Comparison of ENCODE assay signal across 9 cellular contexts in genomic region chrX:119853449-119853848, GRCh38. TPM values are rescaled to one million over a fixed set of nuclear protein-coding genes. Genes with fewer than 3 reads are reported as not detected.
DNase-seq lines count a peak whose midpoint lies in the region; ATAC-seq and TF ChIP-seq lines count a peak whose summit lies in the region.
"Had no signal": no experiment of that assay in that cellular context is flagged by ENCODE, and none has a peak within 500 bp of the region (broad histone marks: within the 10 kb centered on the region; RNA-seq: fewer than 3 reads in every experiment).

No MANE protein-coding gene starts in this region.

- H3K9me3 ChIP-seq in CD4-positive, alpha-beta T cell (ENCODE audit: control insufficient read depth, low read length): no peaks in the 10 kb centered on the region
- H3K9me3 ChIP-seq in MM.1S (replicated peaks; ENCODE audit: insufficient read depth, low read length): no peaks in the 10 kb centered on the region
- H3K9me3 ChIP-seq in ectodermal cell (ENCODE audit: control insufficient read depth, low read length): no peaks in the 10 kb centered on the region

- H3K27ac ChIP-seq in CD4-positive, alpha-beta T cell (ENCODE audit: low read depth, low read length): peak overlapping the region; percentile 13
- H3K27ac ChIP-seq in MM.1S (ENCODE audit: low read length) (no peak overlapping the region), ectodermal cell (ENCODE audit: insufficient read depth, low read depth, low read length, poor library complexity, severe bottlenecking) (no peak overlapping the region)

- H3F3A ChIP-seq in MM.1S (ENCODE audit: insufficient read depth, low read length): no peaks in the 10 kb centered on the region

- H3K36me3 ChIP-seq in MM.1S (replicated peaks; ENCODE audit: insufficient read depth, low read length): no peaks in the 10 kb centered on the region; the same call in 1 of the 2 replicates
- no peaks in the 10 kb centered on the region for H3K36me3 ChIP-seq in ectodermal cell (ENCODE audit: control insufficient read depth, insufficient read depth, low read length)

- intact Hi-C loops in CD4-positive, alpha-beta T cell (cut with DNase I, micrococcal nuclease): loop anchor here (1.0 to 5.0 kb wide), 5 partner anchors 17 to 371 kb away; partner anchors contain the start of genes NDUFA1 (in 2 of the 2), RNF113A (in 2 of the 2), RPL39 (in 2 of the 2) and NKAP (in 1 of the 2)

- no peak for TF ChIP-seq CTCF in CD4-positive, alpha-beta T cell (IDR thresholded peaks at IDR 0.05)
- TF ChIP-seq CTCF in MM.1S (IDR thresholded peaks at IDR 0.05; ENCODE audit: low read length): no peak
- no peak for TF ChIP-seq CTCF in neural crest cell (conservative IDR thresholded peaks at IDR 0.05)

- H4K20me1 ChIP-seq in MM.1S (ENCODE audit: insufficient read depth, low read length): no peaks in the 10 kb centered on the region

- H3K36me3 Mint-ChIP-seq in CD4-positive, alpha-beta T cell (ENCODE audit: low read depth): peaks cover 28% of the 10 kb centered on the region
- peaks cover 12% of the 10 kb centered on the region for H3K36me3 Mint-ChIP-seq in neural crest cell (ENCODE audit: low read depth)

- H3K4me3 Mint-ChIP-seq in CD4-positive, alpha-beta T cell: peak overlapping the region; percentile 99
- peak overlapping the region; percentile 99 for H3K4me3 Mint-ChIP-seq in neural crest cell

- peak overlapping the region; percentile 49 for H3K4me3 ChIP-seq in MM.1S (ENCODE audit: low read length)
- H3K4me3 ChIP-seq in ectodermal cell (ENCODE audit: insufficient read depth, low read depth, low read length): peak overlapping the region; percentile 21

- H3K4me1 Mint-ChIP-seq in CD4-positive, alpha-beta T cell (ENCODE audit: low read depth): peaks cover 22% of the 10 kb centered on the region
- peaks cover 14% of the 10 kb centered on the region for H3K4me1 Mint-ChIP-seq in neural crest cell

- H3K9me3 Mint-ChIP-seq in CD4-positive, alpha-beta T cell: no peaks in the 10 kb centered on the region
- no peaks in the 10 kb centered on the region for H3K9me3 Mint-ChIP-seq in neural crest cell

- POLR2A ChIA-PET in CD4-positive, alpha-beta T cell (lab: Charles Lee): interaction anchor here (0.7 to 2.4 kb wide), 12 partner anchors 10 to 397 kb away, joined by 3 to 63 read pairs (median 4); partner anchors contain the start of genes NDUFA1, RNF113A, RPL39 and SEPTIN6

- WGBS in ectodermal cell, 2 experiments: 50 to 60% methylated on average over 3 to 4 of the region's 10 CpGs

- H3K4me1 ChIP-seq in MM.1S (ENCODE audit: low read length): no peaks in the 10 kb centered on the region
- no peaks in the 10 kb centered on the region for H3K4me1 ChIP-seq in ectodermal cell (ENCODE audit: control insufficient read depth, insufficient read depth, low read length)

- H3K9me2 ChIP-seq in MM.1S (replicated peaks; ENCODE audit: insufficient read depth, low read length): no peaks in the 10 kb centered on the region

- ATAC-seq in CD4-positive, alpha-beta T cell (ENCODE audit: poor library complexity): no peak
- no peak for ATAC-seq in GM21529 (IDR thresholded peaks at IDR 0.05; ENCODE audit: unreplicated experiment)

- peak overlapping the region; percentile 43; the same call in 1 of the 2 replicates for H2AFZ ChIP-seq in MM.1S (ENCODE audit: low read length)

- peaks cover 21% of the 10 kb centered on the region for H3K79me2 ChIP-seq in MM.1S (ENCODE audit: low read length)

- H3K27me3 ChIP-seq in CD4-positive, alpha-beta T cell (ENCODE audit: control insufficient read depth, insufficient read depth, low read length): no peaks in the 10 kb centered on the region
- H3K27me3 ChIP-seq in MM.1S (replicated peaks; ENCODE audit: insufficient read depth, low read length): no peaks in the 10 kb centered on the region
- no peaks in the 10 kb centered on the region for H3K27me3 ChIP-seq in ectodermal cell (ENCODE audit: control insufficient read depth, insufficient read depth, low read length, poor library complexity, severe bottlenecking)

- H3K9ac ChIP-seq in MM.1S (ENCODE audit: low read length): peak overlapping the region; percentile 30; the same call in 1 of the 2 replicates

- no peaks in the 10 kb centered on the region for H3K27me3 Mint-ChIP-seq in CD4-positive, alpha-beta T cell
- H3K27me3 Mint-ChIP-seq in neural crest cell (ENCODE audit: low read depth): no peaks in the 10 kb centered on the region

- CTCF ChIA-PET in CD4-positive, alpha-beta T cell (lab: Charles Lee): interaction anchor here (0.5 to 1.2 kb wide), 4 partner anchors 25 to 225 kb away, joined by 3 to 4 read pairs (median 3); partner anchors contain the start of gene RPL39

- no peak for DNase-seq in CD4-positive, alpha-beta T cell
- DNase-seq in MM.1S (no peak), neural crest cell (ENCODE audit: low read depth, low spot score) (no peak), NOMO-1 (lab: John Stamatoyannopoulos, UW; ENCODE audit: unreplicated experiment in 2 of 2) (no peak), HCEC 1CT (no peak), SHP77 (lab: John Stamatoyannopoulos, UW) (no peak)

- H3K27ac Mint-ChIP-seq in CD4-positive, alpha-beta T cell: peak overlapping the region; percentile 94
- H3K27ac Mint-ChIP-seq in neural crest cell (ENCODE audit: unreplicated experiment): no peak overlapping the region

- H3K4me2 ChIP-seq in MM.1S (ENCODE audit: low read depth, low read length): peak overlapping the region; percentile 55

RNA-seq across cellular contexts. Expression of gene UPF3B, which starts 0.7 kb away (rescaled TPM):
- total RNA-seq in CD4-positive, alpha-beta T cell: 1 to 10 TPM; 4.7 to 5.7 TPM
- 46.2 TPM for polyA plus RNA-seq in ectodermal cell (2013, experiment 1 of 4)
- 47.6 TPM for polyA plus RNA-seq in ectodermal cell (2013, experiment 2 of 4)
- 39.0 TPM for polyA plus RNA-seq in ectodermal cell (2013, experiment 3 of 4)
- 41.9 TPM for polyA plus RNA-seq in ectodermal cell (2013, experiment 4 of 4)
- total RNA-seq in neural crest cell: 20.1 and 22.5 TPM in 2 replicates

RNA-seq across cellular contexts. Expression of gene RNF113A, which starts 18.1 kb away (rescaled TPM):
- 10 to 100 TPM; 32.5 to 33.5 TPM for total RNA-seq in CD4-positive, alpha-beta T cell
- 13.8 TPM for polyA plus RNA-seq in ectodermal cell (2013, experiment 1 of 4)
- polyA plus RNA-seq in ectodermal cell (2013, experiment 2 of 4): 9.8 TPM
- polyA plus RNA-seq in ectodermal cell (2013, experiment 3 of 4): 12.7 TPM
- polyA plus RNA-seq in ectodermal cell (2013, experiment 4 of 4): 14.2 TPM
- total RNA-seq in neural crest cell: 11.5 and 11.9 TPM in 2 replicates

RNA-seq across cellular contexts. Expression of gene NDUFA1, which starts 18.2 kb away (rescaled TPM):
- total RNA-seq in CD4-positive, alpha-beta T cell: 10 to 100 TPM; 45.4 to 46.2 TPM
- 92.8 TPM for polyA plus RNA-seq in ectodermal cell (2013, experiment 1 of 4)
- polyA plus RNA-seq in ectodermal cell (2013, experiment 2 of 4): 86.2 TPM
- 74.3 TPM for polyA plus RNA-seq in ectodermal cell (2013, experiment 3 of 4)
- 95.9 TPM for polyA plus RNA-seq in ectodermal cell (2013, experiment 4 of 4)
- total RNA-seq in neural crest cell: 62.0 and 65.6 TPM in 2 replicates

RNA-seq across cellular contexts. Expression of gene AKAP14, which starts 42.2 kb away (rescaled TPM):
- not detected for total RNA-seq in CD4-positive, alpha-beta T cell
- polyA plus RNA-seq in ectodermal cell (2013, experiment 1 of 4): not detected
- polyA plus RNA-seq in ectodermal cell (2013, experiment 2 of 4): 0.78 TPM
- polyA plus RNA-seq in ectodermal cell (2013, experiment 3 of 4): 0.96 TPM
- polyA plus RNA-seq in ectodermal cell (2013, experiment 4 of 4): not detected
- total RNA-seq in neural crest cell: not detected in 2 replicates
- total RNA-seq: lung microvascular endothelial cell had no signal
